ENCODE assay signal across 18 cellular contexts in the genomic region with DNA sequence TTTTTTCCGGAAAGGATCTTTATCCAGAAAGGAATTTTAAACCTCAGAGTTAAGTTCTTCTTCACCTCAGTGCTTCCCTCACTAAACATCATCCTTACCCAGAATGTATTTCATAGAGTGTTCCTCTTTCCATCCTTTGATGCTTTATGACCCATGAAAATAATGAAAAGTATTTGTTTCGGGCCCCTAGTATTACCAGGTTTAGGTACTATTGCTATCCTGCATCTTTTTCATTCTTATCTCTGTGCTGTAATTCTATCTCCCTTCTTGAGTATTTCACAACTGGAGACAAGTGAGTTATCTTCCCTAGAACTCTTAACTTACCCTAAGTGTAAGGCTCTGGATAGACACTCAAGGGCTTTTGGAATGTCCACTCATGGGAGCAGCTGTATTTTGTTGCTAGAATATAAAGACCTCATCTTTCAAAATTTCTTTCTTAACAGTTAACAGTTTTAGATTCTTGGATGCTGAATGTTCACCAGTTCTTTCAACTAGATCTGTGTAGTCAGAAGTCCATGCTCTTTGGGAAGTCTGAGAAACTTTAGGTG. TPM values are rescaled to one million over a fixed set of nuclear protein-coding genes. Genes with fewer than 3 reads are reported as not detected.
A peak's percentile ranks its signal among the peaks of the same experiment; 100 is the strongest.
DNase-seq lines count a peak whose midpoint lies in the region; ATAC-seq, FAIRE-seq and TF ChIP-seq lines count a peak whose summit lies in the region.
"Had no signal": no experiment of that assay in that cellular context is flagged by ENCODE, and none has a peak within 500 bp of the region (broad histone marks: within the 10 kb centered on the region; RNA-seq: fewer than 3 reads in every experiment).

No MANE protein-coding gene starts in this region.

- H3K9me3 ChIP-seq in BLaER1 (no peaks in the 10 kb centered on the region), K562 (replicated peaks; ENCODE audit: control insufficient read depth, insufficient read depth, low read depth, low read length) (no peaks in the 10 kb centered on the region), thyroid gland (no peaks in the 10 kb centered on the region)
- H3K9me3 ChIP-seq: BE2C, HAP-1, prostate gland had no signal

- H3K79me2 ChIP-seq in K562 (ENCODE audit: control insufficient read depth, insufficient read depth, low read length) (peaks cover 96% of the 10 kb centered on the region), mesendoderm (ENCODE audit: control insufficient read depth, insufficient read depth, low read length) (peaks cover 86% of the 10 kb centered on the region)

- no peak overlapping the region for H2AFZ ChIP-seq in K562 (ENCODE audit: low read depth, low read length)

- no TSS peak for BruUV-seq in K562 (replicated peaks; lab: Mats Ljungman, UMichigan)

- H2BK5ac ChIP-seq in mesendoderm (ENCODE audit: low read length) = no peak overlapping the region

- TF ChIP-seq CTCF in K562 (IDR thresholded peaks at IDR 0.05 in 2 of 3, conservative IDR thresholded peaks at IDR 0.05 in 1 of 3; ENCODE audit: insufficient read depth in 2 of 3, low read depth in 1 of 3, low read length in 3 of 3) = no peak
- TF ChIP-seq CTCF in D721Med (IDR thresholded peaks at IDR 0.05; ENCODE audit: insufficient read depth, missing control alignments) = no peak
- TF ChIP-seq CTCF in thyroid gland (IDR thresholded peaks at IDR 0.05) = no peak

- peak; percentile 7; the same call in 2 of the 3 replicates for ATAC-seq in K562
- no peak for ATAC-seq in HG03039 (IDR thresholded peaks at IDR 0.05; ENCODE audit: unreplicated experiment)

- no peak for TF ChIP-seq EP300 in K562 (IDR thresholded peaks at IDR 0.05; ENCODE audit: low read length)

- CTCF ChIA-PET in K562 (lab: Yijun Ruan, JAX; ENCODE audit: low intra/inter-chr PET ratio) = no interaction called here

- no peak overlapping the region for H3K18ac ChIP-seq in mesendoderm (ENCODE audit: low read length)

- no peaks in the 10 kb centered on the region for H3K27me3 ChIP-seq in BLaER1
- H3K27me3 ChIP-seq in K562 (ENCODE audit: control insufficient read depth in 2 of 2, insufficient read depth in 2 of 2, low read length in 2 of 2) = no peaks in the 10 kb centered on the region
- no peaks in the 10 kb centered on the region for H3K27me3 ChIP-seq in mesendoderm (ENCODE audit: insufficient read depth, low read length, poor library complexity)
- H3K27me3 ChIP-seq in thyroid gland = no peaks in the 10 kb centered on the region
- H3K27me3 ChIP-seq: BE2C had no signal

- H3K79me1 ChIP-seq in mesendoderm (ENCODE audit: low read length) = peaks cover 31% of the 10 kb centered on the region

- H3K4me3 ChIP-seq in BLaER1 (no peak overlapping the region), K562 (no peak overlapping the region), mesendoderm (ENCODE audit: low read length) (no peak overlapping the region), thyroid gland (replicated peaks in 1 of 3) (no peak overlapping the region)
- H3K4me3 ChIP-seq in Jurkat, Clone E6-1 (ENCODE audit: low read length) = peak overlapping the region; percentile 5; the same call in 1 of the 2 replicates
- H3K4me3 ChIP-seq: HAP-1, prostate gland had no signal

- TF ChIP-seq RAD21 in K562 (CRISPR knock-in tag; conservative IDR thresholded peaks at IDR 0.05 in 1 of 2, IDR thresholded peaks at IDR 0.05 in 1 of 2) = no peak

- H4K20me1 ChIP-seq in BLaER1 = peaks cover 100% of the 10 kb centered on the region
- peaks cover 35% of the 10 kb centered on the region for H4K20me1 ChIP-seq in K562 (replicated peaks; ENCODE audit: control insufficient read depth, insufficient read depth, low read length)

- DNase-seq in Jurkat, Clone E6-1 (ENCODE audit: low read depth, low spot score) = no peak
- DNase-seq in K562 (ENCODE audit: extremely low read depth in 1 of 4, low spot score in 3 of 4) (no peak), mesendoderm (peak; percentile 74), D721Med (ENCODE audit: insufficient read length, low spot score) (no peak), thyroid gland (no peak)
- no peak for DNase-seq in stimulated activated CD4-positive, alpha-beta T cell treated with anti-CD3 and anti-CD28 coated beads, Interleukin-1b, Interleukin-23, amount 100 ng/mL, for 48 hours
- DNase-seq: activated CD4-positive, alpha-beta memory T cell treated with anti-CD3 and anti-CD28 coated beads for 36 hours; activated naive CD4-positive, alpha-beta T cell treated with anti-CD3 and anti-CD28 coated beads, Interleukin-2, amount 10 ng/mL, durations not matched to agents 7 days and 5 days; NCI-H1105; NCI-H446 treated with DMSO at 0.1 percent for 48 hours; stimulated activated CD4-positive, alpha-beta T cell treated with anti-CD3 and anti-CD28 coated beads, Interleukin-4, amount 100 ng/mL, for 4 hours; stimulated activated naive CD4-positive, alpha-beta T cell treated with Interleukin-2 at 50 U/mL for 16 hours; T1000 had no signal

- POLR2A ChIA-PET in K562 (lab: Yijun Ruan, JAX) = interaction anchor here (0.6 to 4.3 kb wide), 4 partner anchors 13 to 102 kb away, joined by 4 to 24 read pairs (median 6); no protein-coding TSS in a partner anchor

- in situ Hi-C loops in K562 (cut with MboI) = no loop called here

- H3K4me1 ChIP-seq in BLaER1 (peaks cover 99% of the 10 kb centered on the region), K562 (replicated peaks in 1 of 2; ENCODE audit: control insufficient read depth in 2 of 2, insufficient read depth in 2 of 2, low read length in 2 of 2) (peaks cover 17 to 42% of the 10 kb centered on the region in 2 experiments), mesendoderm (ENCODE audit: control insufficient read depth, low read depth, low read length) (peaks cover 15% of the 10 kb centered on the region), thyroid gland (peaks cover 0 to 3% of the 10 kb centered on the region in 2 donors)
- H3K4me1 ChIP-seq: prostate gland had no signal

- no peak overlapping the region for H2AK5ac ChIP-seq in mesendoderm (ENCODE audit: low read length)

- 81% methylated on average over 2 of the region's 2 CpGs for WGBS in K562 (ENCODE audit: insufficient coverage, low coverage, missing lambda C conversion rate)
- no CpG with 5 or more reads among the region's 2 CpGs for WGBS in mesendoderm (ENCODE audit: extremely low coverage, insufficient coverage, low lambda C conversion rate)
- 83 to 88% methylated on average over 2 of the region's 2 CpGs for WGBS in thyroid gland, 2 donors

- H3K27ac ChIP-seq in BLaER1 (no peak overlapping the region), K562 (ENCODE audit: extremely low read depth, low read depth, low read length) (peak overlapping the region; percentile 18; the same call in 1 of the 3 replicates), mesendoderm (ENCODE audit: low read depth, low read length) (no peak overlapping the region), thyroid gland (no peak overlapping the region)
- H3K27ac ChIP-seq: prostate gland had no signal

- no peak overlapping the region for H3K23ac ChIP-seq in mesendoderm (ENCODE audit: low read length)

- H3K4me2 ChIP-seq in BLaER1 (peak overlapping the region; percentile 93), K562 (ENCODE audit: insufficient read depth, low read length) (no peak overlapping the region; the same call in 1 of the 2 replicates), mesendoderm (ENCODE audit: low read length) (no peak overlapping the region)

- H3K36me3 ChIP-seq in BLaER1 (no peaks in the 10 kb centered on the region), K562 (ENCODE audit: control insufficient read depth, insufficient read depth, low read length) (peaks cover 2% of the 10 kb centered on the region; the same call in 2 of the 3 replicates), mesendoderm (ENCODE audit: control insufficient read depth, insufficient read depth, low read length) (no peaks in the 10 kb centered on the region), thyroid gland (no peaks in the 10 kb centered on the region)
- H3K36me3 ChIP-seq: HAP-1, prostate gland had no signal

- peaks cover 12% of the 10 kb centered on the region for H3K9me1 ChIP-seq in K562 (ENCODE audit: control insufficient read depth, insufficient read depth, low read length)

- H2BK15ac ChIP-seq in mesendoderm (replicated peaks; ENCODE audit: low read depth) = no peak overlapping the region

- no peak overlapping the region for H4K5ac ChIP-seq in mesendoderm (ENCODE audit: low read length)

- no peak for FAIRE-seq in K562 (lab: Jason Lieb, UNC)
- no peak for FAIRE-seq in D721Med (lab: Jason Lieb, UNC)

- H3K9ac ChIP-seq in BLaER1 (no peak overlapping the region), K562 (ENCODE audit: insufficient read depth in 1 of 2, low read depth in 2 of 2, low read length in 2 of 2) (peak overlapping the region in 1 of 2 experiments; percentile 41; a peak in 1 of 4 replicates), mesendoderm (ENCODE audit: low read length) (no peak overlapping the region)

- no peak overlapping the region for H2BK120ac ChIP-seq in mesendoderm (ENCODE audit: low read depth, low read length)

- no peak overlapping the region for H3K4ac ChIP-seq in mesendoderm (ENCODE audit: low read depth, low read length)

- H4K8ac ChIP-seq in mesendoderm (ENCODE audit: low read depth, low read length) = no peak overlapping the region

- H3K56ac ChIP-seq in mesendoderm (ENCODE audit: low read length) = no peak overlapping the region

- intact Hi-C loops in K562 (cut with micrococcal nuclease) = no loop called here
- intact Hi-C loops in thyroid gland (cut with DNase I) = no loop called here

- TF ChIP-seq POLR2A in K562 (conservative IDR thresholded peaks at IDR 0.05) = no peak
- no peak for TF ChIP-seq POLR2A in thyroid gland (IDR thresholded peaks at IDR 0.05)

TF ChIP-seq in K562, 482 proteins besides CTCF, POLR2A, EP300 and RAD21 (continues in another document):
- peak; percentile 72 for TF ChIP-seq CEBPB (tag; IDR thresholded peaks at IDR 0.05)

RNA-seq across cellular contexts. Expression of a gene that starts 26.2 kb away (rescaled TPM):
- polyA plus RNA-seq in Jurkat, Clone E6-1 (2012; ENCODE audit: insufficient read depth, insufficient read length) = 101 TPM
- total RNA-seq in K562 (2011; cell fraction: chromatin; rRNA removed; ENCODE audit: low replicate concordance) = 52.8 and 60.6 TPM in 2 replicates
- 42.2 and 49.3 TPM in 2 replicates for total RNA-seq in K562 (2011; cell fraction: nucleolus; rRNA removed)
- 54.6 and 75.2 TPM in 2 replicates for total RNA-seq in K562 (2011; cell fraction: nucleoplasm; rRNA removed)
- 145 and 159 TPM in 2 replicates for total RNA-seq in K562 (2014; rRNA removed)
- total RNA-seq in K562 (2014; rRNA removed; fragmentation: Illumina TruSeq; extraction: Trizol) = 59.0 and 78.5 TPM in 2 replicates
- 71.6 and 73.9 TPM in 2 replicates for total RNA-seq in K562 (2015; rRNA removed; fragmentation: Illumina TruSeq; extraction: Trizol)
- 95.9 and 98.2 TPM in 2 replicates for total RNA-seq in K562 (2021)
- polyA plus RNA-seq in K562 (2011; rRNA removed) = 90.5 and 103 TPM in 2 replicates
- polyA plus RNA-seq in K562 (2011; cell fraction: cytosol; rRNA removed) = 121 and 167 TPM in 2 replicates
- polyA plus RNA-seq in K562 (2011; cell fraction: nucleus; rRNA removed) = 54.4 and 62.7 TPM in 2 replicates
- 49.6 and 96.6 TPM in 2 replicates for polyA plus RNA-seq in K562 (2012)
- 95.8 and 111 TPM in 2 replicates for polyA plus RNA-seq in K562 (2014; fragmentation: Illumina TruSeq; extraction: Trizol)
- polyA plus RNA-seq in K562 (2014; fragmentation: Nextera tagmentation; extraction: Ambion mirVana) = 10 to 100 TPM; 84.6 to 86.7 TPM
- polyA plus RNA-seq in K562 (2014; rRNA removed) = 104 and 122 TPM in 2 replicates
- 98.7 and 137 TPM in 2 replicates for polyA minus RNA-seq in K562 (2011; rRNA and poly(A)+ RNA removed)
- polyA minus RNA-seq in K562 (2011; cell fraction: cytosol; rRNA and poly(A)+ RNA removed) = 61.1 and 70.9 TPM in 2 replicates
- 28.7 and 32.3 TPM in 2 replicates for polyA minus RNA-seq in K562 (2011; cell fraction: nucleus; rRNA and poly(A)+ RNA removed)
- polyA plus RNA-seq in mesendoderm (2013, experiment 1 of 2) = 110 TPM
- polyA plus RNA-seq in mesendoderm (2013, experiment 2 of 2) = 110 TPM
- 10 to 100 TPM; 15.9 to 21.0 (median 19.3) TPM for total RNA-seq in thyroid gland
